In the genomic region with DNA sequence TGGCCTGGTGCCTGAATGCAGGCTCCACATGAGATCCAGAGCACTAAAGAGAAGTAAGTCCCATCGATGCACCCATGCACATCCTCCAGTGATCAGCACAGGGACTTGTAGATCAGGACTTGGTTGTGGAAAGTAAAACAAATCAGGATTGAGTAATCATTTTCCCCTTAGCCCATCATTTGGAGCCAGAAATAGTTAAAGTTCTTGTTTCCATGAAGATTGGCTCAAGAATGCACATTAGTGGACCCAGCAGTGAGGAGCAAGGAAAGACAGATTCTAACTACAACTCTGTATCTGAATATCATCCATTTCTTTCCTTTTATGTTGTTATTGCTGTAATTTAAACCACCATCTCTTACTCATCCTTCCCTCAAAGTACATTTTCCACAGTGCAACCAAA, we compare ENCODE assay signal across 17 cellular contexts. TPM values are rescaled to one million over a fixed set of nuclear protein-coding genes. Genes with fewer than 3 reads are reported as not detected.
"Had no signal": no experiment of that assay in that cellular context is flagged by ENCODE, and none has a peak within 500 bp of the region (broad histone marks: within the 10 kb centered on the region; RNA-seq: fewer than 3 reads in every experiment).

No MANE protein-coding gene starts in this region.

- H3K27me3 ChIP-seq: esophagus squamous epithelium, heart right ventricle, suprapubic skin, upper lobe of left lung had no signal

- H3K9me3 ChIP-seq: esophagus squamous epithelium, heart right ventricle, suprapubic skin, upper lobe of left lung had no signal

- H3K9me3 Mint-ChIP-seq: activated naive CD4-positive, alpha-beta T cell treated with anti-CD3 and anti-CD28 coated beads, Interleukin-2, amount 50 U/mL, for 24 hours; natural killer cell; stimulated activated naive B cell treated with anti-CD40 and anti-IgM and Interleukin-4, amounts not matched to agents 10 μg/mL and 1 μg/mL and 100 μg/mL, for 72 hours had no signal

- H3K4me3 ChIP-seq: esophagus squamous epithelium, heart right ventricle, suprapubic skin, upper lobe of left lung had no signal

- H3K4me3 Mint-ChIP-seq: activated CD8-positive, alpha-beta T cell treated with anti-CD3 and anti-CD28 coated beads, Interleukin-2, amount 10 ng/mL, durations not matched to agents 7 days and 5 days; activated naive CD4-positive, alpha-beta T cell treated with anti-CD3 and anti-CD28 coated beads, Interleukin-2, amount 50 U/mL, for 24 hours; natural killer cell; stimulated activated naive B cell treated with anti-CD40 and anti-IgM and Interleukin-4, amounts not matched to agents 10 μg/mL and 1 μg/mL and 100 μg/mL, for 72 hours had no signal

- H3K27ac Mint-ChIP-seq: activated CD8-positive, alpha-beta T cell treated with anti-CD3 and anti-CD28 coated beads, Interleukin-2, amount 10 ng/mL, durations not matched to agents 7 days and 5 days; activated naive CD4-positive, alpha-beta T cell treated with anti-CD3 and anti-CD28 coated beads, Interleukin-2, amount 50 U/mL, for 24 hours; natural killer cell; stimulated activated naive B cell treated with anti-CD40 and anti-IgM and Interleukin-4, amounts not matched to agents 10 μg/mL and 1 μg/mL and 100 μg/mL, for 72 hours had no signal

- H3K4me1 ChIP-seq: esophagus squamous epithelium, heart right ventricle, suprapubic skin, upper lobe of left lung had no signal

- H3K27ac ChIP-seq: esophagus squamous epithelium, heart right ventricle, suprapubic skin, upper lobe of left lung had no signal

- ATAC-seq: activated CD8-positive, alpha-beta T cell treated with anti-CD3 and anti-CD28 coated beads, Interleukin-2, amount 10 ng/mL, durations not matched to agents 7 days and 5 days; heart right ventricle; left lobe of liver; natural killer cell; right cardiac atrium; stimulated activated naive B cell treated with anti-CD40 and anti-IgM and Interleukin-4, amounts not matched to agents 10 μg/mL and 1 μg/mL and 100 μg/mL, for 72 hours had no signal

- FAIRE-seq: bronchial epithelial cell, frontal cortex had no signal

- H3K36me3 ChIP-seq: esophagus squamous epithelium, heart right ventricle, suprapubic skin, upper lobe of left lung had no signal

- H3K36me3 Mint-ChIP-seq: activated naive CD4-positive, alpha-beta T cell treated with anti-CD3 and anti-CD28 coated beads, Interleukin-2, amount 50 U/mL, for 24 hours; natural killer cell; stimulated activated naive B cell treated with anti-CD40 and anti-IgM and Interleukin-4, amounts not matched to agents 10 μg/mL and 1 μg/mL and 100 μg/mL, for 72 hours had no signal

- H3K4me1 Mint-ChIP-seq: activated naive CD4-positive, alpha-beta T cell treated with anti-CD3 and anti-CD28 coated beads, Interleukin-2, amount 50 U/mL, for 24 hours; natural killer cell; stimulated activated naive B cell treated with anti-CD40 and anti-IgM and Interleukin-4, amounts not matched to agents 10 μg/mL and 1 μg/mL and 100 μg/mL, for 72 hours had no signal

- DNase-seq: activated CD4-positive, alpha-beta T cell treated with anti-CD3 and anti-CD28 coated beads for 1 hour; activated CD8-positive, alpha-beta memory T cell treated with anti-CD3 and anti-CD28 coated beads, Interleukin-2, amount 50 U/mL, for 48 hours; activated CD8-positive, alpha-beta T cell treated with anti-CD3 and anti-CD28 coated beads, Interleukin-2, amount 10 ng/mL, durations not matched to agents 7 days and 5 days; anterior cingulate cortex; esophagus squamous epithelium; heart right ventricle; islet precursor cell; natural killer cell; right cardiac atrium; stimulated activated naive B cell treated with anti-CD40 and anti-IgM and Interleukin-4, amounts not matched to agents 10 μg/mL and 1 μg/mL and 100 μg/mL, for 72 hours; T-helper 9 cell; upper lobe of left lung had no signal

- H3K27me3 Mint-ChIP-seq: activated naive CD4-positive, alpha-beta T cell treated with anti-CD3 and anti-CD28 coated beads, Interleukin-2, amount 50 U/mL, for 24 hours; stimulated activated naive B cell treated with anti-CD40 and anti-IgM and Interleukin-4, amounts not matched to agents 10 μg/mL and 1 μg/mL and 100 μg/mL, for 72 hours had no signal

RNA-seq across cellular contexts. Expression of a gene that starts 19.1 kb away (rescaled TPM):
- polyA plus RNA-seq: heart right ventricle, right cardiac atrium had no signal
